ENCODE assay signal across 1 cellular context in the genomic region with DNA sequence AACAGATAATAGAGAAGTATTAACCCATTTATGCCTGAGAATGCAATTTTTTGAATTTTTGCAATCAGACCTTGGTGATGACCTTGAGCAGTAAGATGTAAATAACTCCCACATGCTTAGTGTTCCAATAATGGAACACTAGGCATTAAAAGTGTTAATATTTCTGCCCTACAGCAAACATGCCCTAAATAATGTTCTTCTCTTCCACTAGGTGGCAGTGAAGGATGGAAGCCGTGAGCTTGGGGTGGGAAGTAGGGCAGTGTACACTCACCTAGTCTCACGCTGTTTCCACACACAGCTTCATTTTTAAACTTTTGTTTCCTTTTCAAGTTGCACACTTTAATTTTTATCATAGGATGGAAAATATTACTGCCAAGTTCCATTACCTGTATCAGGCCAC.
TF ChIP-seq lines count a peak whose summit lies in the region.

No MANE protein-coding gene starts in this region.

TF ChIP-seq in GM23338, 12 proteins besides CTCF, POLR2A, EP300 and RAD21 (continued from another document):
- TF ChIP-seq, protein P1, sequence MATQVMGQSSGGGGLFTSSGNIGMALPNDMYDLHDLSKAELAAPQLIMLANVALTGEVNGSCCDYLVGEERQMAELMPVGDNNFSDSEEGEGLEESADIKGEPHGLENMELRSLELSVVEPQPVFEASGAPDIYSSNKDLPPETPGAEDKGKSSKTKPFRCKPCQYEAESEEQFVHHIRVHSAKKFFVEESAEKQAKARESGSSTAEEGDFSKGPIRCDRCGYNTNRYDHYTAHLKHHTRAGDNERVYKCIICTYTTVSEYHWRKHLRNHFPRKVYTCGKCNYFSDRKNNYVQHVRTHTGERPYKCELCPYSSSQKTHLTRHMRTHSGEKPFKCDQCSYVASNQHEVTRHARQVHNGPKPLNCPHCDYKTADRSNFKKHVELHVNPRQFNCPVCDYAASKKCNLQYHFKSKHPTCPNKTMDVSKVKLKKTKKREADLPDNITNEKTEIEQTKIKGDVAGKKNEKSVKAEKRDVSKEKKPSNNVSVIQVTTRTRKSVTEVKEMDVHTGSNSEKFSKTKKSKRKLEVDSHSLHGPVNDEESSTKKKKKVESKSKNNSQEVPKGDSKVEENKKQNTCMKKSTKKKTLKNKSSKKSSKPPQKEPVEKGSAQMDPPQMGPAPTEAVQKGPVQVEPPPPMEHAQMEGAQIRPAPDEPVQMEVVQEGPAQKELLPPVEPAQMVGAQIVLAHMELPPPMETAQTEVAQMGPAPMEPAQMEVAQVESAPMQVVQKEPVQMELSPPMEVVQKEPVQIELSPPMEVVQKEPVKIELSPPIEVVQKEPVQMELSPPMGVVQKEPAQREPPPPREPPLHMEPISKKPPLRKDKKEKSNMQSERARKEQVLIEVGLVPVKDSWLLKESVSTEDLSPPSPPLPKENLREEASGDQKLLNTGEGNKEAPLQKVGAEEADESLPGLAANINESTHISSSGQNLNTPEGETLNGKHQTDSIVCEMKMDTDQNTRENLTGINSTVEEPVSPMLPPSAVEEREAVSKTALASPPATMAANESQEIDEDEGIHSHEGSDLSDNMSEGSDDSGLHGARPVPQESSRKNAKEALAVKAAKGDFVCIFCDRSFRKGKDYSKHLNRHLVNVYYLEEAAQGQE (IDR thresholded peaks at IDR 0.05; ENCODE audit: unreplicated experiment) = no peak
- TF ChIP-seq STAT1 (IDR thresholded peaks at IDR 0.05; ENCODE audit: unreplicated experiment) (no peak), ZNF114 (CRISPR knock-in tag; IDR thresholded peaks at IDR 0.05) (no peak)
TF ChIP-seq in GM23338: peak in this region for 0.
